Comparison of ENCODE assay signal across 5 cellular contexts in the genomic region with DNA sequence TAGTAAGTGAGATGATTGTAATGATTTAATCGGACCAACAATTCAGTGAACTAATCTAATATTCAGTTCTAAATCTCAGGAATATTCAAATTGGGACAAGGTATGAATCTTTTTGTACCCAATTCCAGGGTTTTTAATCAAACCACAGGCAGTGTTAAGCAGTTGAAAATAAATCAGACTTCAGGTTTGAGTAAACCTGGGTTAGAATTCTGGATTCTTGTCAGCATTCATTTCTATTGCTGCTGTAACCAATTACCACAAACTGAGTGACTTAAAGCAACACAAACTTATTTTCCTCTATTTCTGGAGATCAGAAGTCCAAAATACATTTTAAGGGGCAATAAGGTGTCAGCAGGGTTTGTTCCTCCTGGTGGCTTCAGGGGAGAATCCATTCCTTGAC.
"Had no signal": no experiment of that assay in that cellular context is flagged by ENCODE, and none has a peak within 500 bp of the region (broad histone marks: within the 10 kb centered on the region; RNA-seq: fewer than 3 reads in every experiment).

No MANE protein-coding gene starts in this region.

- H3K27ac ChIP-seq: KMS-11 had no signal

- H2AFZ ChIP-seq: GM23338 had no signal

- ATAC-seq: GM23338 had no signal

- H3K4me2 ChIP-seq: GM23338, KMS-11 had no signal

- DNase-seq: H9, HCEC 1CT, KBM-7 had no signal

- H3K9ac ChIP-seq: KMS-11 had no signal

- H3K4me3 ChIP-seq: GM23338 had no signal
